Comparison of ENCODE assay signal across 10 cellular contexts in genomic region chr2:127313359-127313758, GRCh38. TPM values are rescaled to one million over a fixed set of nuclear protein-coding genes. Genes with fewer than 3 reads are reported as not detected.
DNase-seq lines count a peak whose midpoint lies in the region; ATAC-seq lines count a peak whose summit lies in the region.
"Had no signal": no experiment of that assay in that cellular context is flagged by ENCODE, and none has a peak within 500 bp of the region (broad histone marks: within the 10 kb centered on the region; RNA-seq: fewer than 3 reads in every experiment).

No MANE protein-coding gene starts in this region.

- H3K27me3 Mint-ChIP-seq in activated CD8-positive, alpha-beta memory T cell treated with anti-CD3 and anti-CD28 coated beads, Interleukin-2, amount 10 ng/mL, durations not matched to agents 7 days and 5 days: no peaks in the 10 kb centered on the region
- H3K27me3 Mint-ChIP-seq: activated T-helper 17 cell treated with anti-CD3 and anti-CD28 coated beads, Interleukin-2, amount 50 U/mL, for 72 hours had no signal

- no peaks in the 10 kb centered on the region for H3K4me1 Mint-ChIP-seq in activated CD8-positive, alpha-beta memory T cell treated with anti-CD3 and anti-CD28 coated beads, Interleukin-2, amount 10 ng/mL, durations not matched to agents 7 days and 5 days
- H3K4me1 Mint-ChIP-seq: activated T-helper 17 cell treated with anti-CD3 and anti-CD28 coated beads, Interleukin-2, amount 50 U/mL, for 72 hours; neural crest cell had no signal

- CTCF ChIA-PET in activated CD8-positive, alpha-beta memory T cell treated with anti-CD3 and anti-CD28 coated beads, Interleukin-2, amount 10 ng/mL, durations not matched to agents 7 days and 5 days (lab: Charles Lee): no interaction called here

- no peak overlapping the region for H3K4me3 Mint-ChIP-seq in activated CD8-positive, alpha-beta memory T cell treated with anti-CD3 and anti-CD28 coated beads, Interleukin-2, amount 10 ng/mL, durations not matched to agents 7 days and 5 days
- H3K4me3 Mint-ChIP-seq: activated T-helper 17 cell treated with anti-CD3 and anti-CD28 coated beads, Interleukin-2, amount 50 U/mL, for 72 hours; neural crest cell had no signal

- peaks cover 28% of the 10 kb centered on the region for H3K36me3 Mint-ChIP-seq in activated CD8-positive, alpha-beta memory T cell treated with anti-CD3 and anti-CD28 coated beads, Interleukin-2, amount 10 ng/mL, durations not matched to agents 7 days and 5 days

- H3K9me3 Mint-ChIP-seq in activated CD8-positive, alpha-beta memory T cell treated with anti-CD3 and anti-CD28 coated beads, Interleukin-2, amount 10 ng/mL, durations not matched to agents 7 days and 5 days (ENCODE audit: low read depth): no peaks in the 10 kb centered on the region
- H3K9me3 Mint-ChIP-seq: activated T-helper 17 cell treated with anti-CD3 and anti-CD28 coated beads, Interleukin-2, amount 50 U/mL, for 72 hours; neural crest cell had no signal

- ATAC-seq in GM18868 (IDR thresholded peaks at IDR 0.05; ENCODE audit: unreplicated experiment) (peak; percentile 99), GM21786 (IDR thresholded peaks at IDR 0.05; ENCODE audit: unreplicated experiment) (peak; percentile 98), HG03439 (IDR thresholded peaks at IDR 0.05; ENCODE audit: unreplicated experiment) (peak; percentile 90)
- ATAC-seq in activated CD8-positive, alpha-beta memory T cell treated with anti-CD3 and anti-CD28 coated beads, Interleukin-2, amount 10 ng/mL, durations not matched to agents 7 days and 5 days: no peak
- ATAC-seq: activated T-helper 17 cell treated with anti-CD3 and anti-CD28 coated beads, Interleukin-2, amount 50 U/mL, for 72 hours had no signal

- no peak overlapping the region for H3K27ac Mint-ChIP-seq in activated CD8-positive, alpha-beta memory T cell treated with anti-CD3 and anti-CD28 coated beads, Interleukin-2, amount 10 ng/mL, durations not matched to agents 7 days and 5 days
- H3K27ac Mint-ChIP-seq: activated T-helper 17 cell treated with anti-CD3 and anti-CD28 coated beads, Interleukin-2, amount 50 U/mL, for 72 hours had no signal

- peak; percentile 48 for DNase-seq in germinal center (ENCODE audit: low spot score)
- no peak for DNase-seq in DMS79 (lab: John Stamatoyannopoulos, UW)
- DNase-seq in stimulated activated CD4-positive, alpha-beta T cell treated with anti-CD3 and anti-CD28 coated beads, Interleukin-15, amount 100 ng/mL, for 24 hours: no peak
- no peak for DNase-seq in superior temporal gyrus (ENCODE audit: extremely low spot score)
- no peak for DNase-seq in activated CD8-positive, alpha-beta memory T cell treated with anti-CD3 and anti-CD28 coated beads, Interleukin-2, amount 10 ng/mL, durations not matched to agents 7 days and 5 days

RNA-seq across cellular contexts. Expression of gene ERCC3, which starts 19.4 kb away (rescaled TPM):
- total RNA-seq in activated CD8-positive, alpha-beta memory T cell treated with anti-CD3 and anti-CD28 coated beads, Interleukin-2, amount 10 ng/mL, durations not matched to agents 7 days and 5 days: 10 to 100 TPM; 60.1 to 66.1 TPM
